Comparison of ENCODE assay signal across 8 cellular contexts in genomic region chr7:99324966-99325596, GRCh38. TPM values are rescaled to one million over a fixed set of nuclear protein-coding genes. Genes with fewer than 3 reads are reported as not detected.
DNase-seq lines count a peak whose midpoint lies in the region; ATAC-seq, FAIRE-seq and TF ChIP-seq lines count a peak whose summit lies in the region.

No MANE protein-coding gene starts in this region.

- peaks cover 28% of the 10 kb centered on the region for H3K4me1 Mint-ChIP-seq in Calu3 (ENCODE audit: low read depth, unreplicated experiment)
- H3K4me1 Mint-ChIP-seq in activated CD4-positive, alpha-beta memory T cell treated with anti-CD3 and anti-CD28 coated beads for 36 hours (ENCODE audit: low read depth): peaks cover 36% of the 10 kb centered on the region

- H3K27ac ChIP-seq in hepatocyte: peak overlapping the region; percentile 83
- H3K27ac ChIP-seq in spleen: peak overlapping the region; percentile 70 to 94 (median 90)

- H3K36me3 ChIP-seq in hepatocyte (replicated peaks; ENCODE audit: insufficient read depth, low read depth): no peaks in the 10 kb centered on the region
- H3K36me3 ChIP-seq in spleen: no peaks in the 10 kb centered on the region

- no peak for TF ChIP-seq CTCF in Calu3 (IDR thresholded peaks at IDR 0.05; ENCODE audit: unreplicated experiment)
- no peak for TF ChIP-seq CTCF in hepatocyte (IDR thresholded peaks at IDR 0.05; ENCODE audit: poor library complexity)
- TF ChIP-seq CTCF in spleen (IDR thresholded peaks at IDR 0.05 in 8 of 11, conservative IDR thresholded peaks at IDR 0.05 in 3 of 11): no peak

- H3K4me1 ChIP-seq in hepatocyte (ENCODE audit: insufficient read depth): peaks cover 27% of the 10 kb centered on the region
- H3K4me1 ChIP-seq in spleen: peaks cover 20 to 53% (median 48%) of the 10 kb centered on the region in 6 donors

- FAIRE-seq in H54 (lab: Jason Lieb, UNC): no peak

- peaks cover 15% of the 10 kb centered on the region for H4K20me1 ChIP-seq in hepatocyte (ENCODE audit: insufficient read depth, poor library complexity, severe bottlenecking)

- POLR2A ChIA-PET in activated CD4-positive, alpha-beta memory T cell treated with anti-CD3 and anti-CD28 coated beads for 36 hours (lab: Charles Lee): interaction anchor here (1.0 kb wide), 2 partner anchors 56 to 83 kb away, joined by 3 read pairs; partner anchors contain the start of genes BUD31 and PDAP1

- peak overlapping the region; percentile 71 for H3K27ac Mint-ChIP-seq in Calu3 (ENCODE audit: unreplicated experiment)
- peak overlapping the region; percentile 84 for H3K27ac Mint-ChIP-seq in activated CD4-positive, alpha-beta memory T cell treated with anti-CD3 and anti-CD28 coated beads for 36 hours

- CTCF ChIA-PET in Calu3 (lab: Charles Lee): no interaction called here
- CTCF ChIA-PET in activated CD4-positive, alpha-beta memory T cell treated with anti-CD3 and anti-CD28 coated beads for 36 hours (lab: Charles Lee): interaction anchor here (0.7 to 1.7 kb wide), 3 partner anchors 9 to 288 kb away, joined by 3 to 4 read pairs (median 3); no protein-coding TSS in a partner anchor

- no peak for DNase-seq in Calu3
- no peak for DNase-seq in activated CD4-positive, alpha-beta memory T cell treated with anti-CD3 and anti-CD28 coated beads for 36 hours
- no peak for DNase-seq in hepatocyte (ENCODE audit: low spot score)
- DNase-seq in spleen: peak; percentile 79
- no peak for DNase-seq in hippocampal formation (lab: John Stamatoyannopoulos, UW)
- DNase-seq in NCI-H2107 (lab: John Stamatoyannopoulos, UW): no peak
- DNase-seq in H54 (ENCODE audit: insufficient read length, low spot score): no peak

- no peaks in the 10 kb centered on the region for H3K9me3 Mint-ChIP-seq in Calu3 (ENCODE audit: low read depth, unreplicated experiment)
- H3K9me3 Mint-ChIP-seq in activated CD4-positive, alpha-beta memory T cell treated with anti-CD3 and anti-CD28 coated beads for 36 hours: no peaks in the 10 kb centered on the region

- peak overlapping the region; percentile 91 for H3K4me2 ChIP-seq in hepatocyte

- TF ChIP-seq POLR2A in spleen (IDR thresholded peaks at IDR 0.05): no peak
- no peak for TF ChIP-seq POLR2A in H54 (IDR thresholded peaks at IDR 0.05; ENCODE audit: low read depth, low read length)

- BruUV-seq in Calu3 (replicated peaks; lab: Mats Ljungman, UMichigan): TSS peak; percentile 76

- H2AFZ ChIP-seq in hepatocyte: peak overlapping the region; percentile 90

- peak; percentile 7 for ATAC-seq in HG02571 (IDR thresholded peaks at IDR 0.05; ENCODE audit: unreplicated experiment)

- H3K4me3 Mint-ChIP-seq in Calu3 (ENCODE audit: low read depth, unreplicated experiment): peak overlapping the region; percentile 73
- peak overlapping the region; percentile 87 for H3K4me3 Mint-ChIP-seq in activated CD4-positive, alpha-beta memory T cell treated with anti-CD3 and anti-CD28 coated beads for 36 hours

- peak overlapping the region; percentile 56 for H3K4me3 ChIP-seq in hepatocyte
- H3K4me3 ChIP-seq in spleen: peak overlapping the region; percentile 68 to 99 (median 92)

- H3K9me2 ChIP-seq in hepatocyte (replicated peaks; ENCODE audit: insufficient read depth): no peaks in the 10 kb centered on the region

- intact Hi-C loops in Calu3 (cut with micrococcal nuclease; ENCODE audit: unreplicated experiment): no loop called here
- intact Hi-C loops in activated CD4-positive, alpha-beta memory T cell treated with anti-CD3 and anti-CD28 coated beads for 36 hours (cut with micrococcal nuclease): loop anchor here (5.0 to 10.0 kb wide), 2 partner anchors 183 to 390 kb away; partner anchors contain the start of gene SMURF1
- intact Hi-C loops in spleen (cut with DNase I; ENCODE audit: low total_unique reads): no loop called here

- H3K9me3 ChIP-seq in hepatocyte (ENCODE audit: low read depth) (no peaks in the 10 kb centered on the region), spleen (no peaks in the 10 kb centered on the region)

- WGBS in hepatocyte (ENCODE audit: low lambda C conversion rate, missing lambda C conversion rate): 37% methylated on average over 15 of the region's 15 CpGs
- 25 to 32% (median 31%) methylated on average over 14 to 15 of the region's 15 CpGs for WGBS in spleen, 5 donors

- H3K27me3 Mint-ChIP-seq in Calu3 (ENCODE audit: unreplicated experiment): no peaks in the 10 kb centered on the region
- no peaks in the 10 kb centered on the region for H3K27me3 Mint-ChIP-seq in activated CD4-positive, alpha-beta memory T cell treated with anti-CD3 and anti-CD28 coated beads for 36 hours

- no peaks in the 10 kb centered on the region for H3K27me3 ChIP-seq in hepatocyte
- no peaks in the 10 kb centered on the region for H3K27me3 ChIP-seq in spleen (replicated peaks in 1 of 7)

- H3K36me3 Mint-ChIP-seq in Calu3 (ENCODE audit: insufficient read depth, unreplicated experiment): peaks cover 34% of the 10 kb centered on the region
- H3K36me3 Mint-ChIP-seq in activated CD4-positive, alpha-beta memory T cell treated with anti-CD3 and anti-CD28 coated beads for 36 hours: peaks cover 9% of the 10 kb centered on the region

- peaks cover 52% of the 10 kb centered on the region for H3K79me2 ChIP-seq in hepatocyte

RNA-seq across cellular contexts. Expression of gene ARPC1A, which starts 0.6 kb away (rescaled TPM):
- 146 TPM in 2 replicates for total RNA-seq in Calu3 (2022)
- 10 to 100 TPM; 66.9 to 70.0 TPM for total RNA-seq in activated CD4-positive, alpha-beta memory T cell treated with anti-CD3 and anti-CD28 coated beads for 36 hours
- total RNA-seq in hepatocyte: 158 and 166 TPM in 2 replicates
- 190 and 194 TPM in 2 replicates for polyA plus RNA-seq in hepatocyte
- 100 to 1,000 TPM in 2 of 7 donors, 10 to 100 TPM in 5; 64.5 to 105 (median 91.6) TPM for total RNA-seq in spleen
- polyA plus RNA-seq in spleen: 100 to 1,000 TPM in 1 of 3 donors, 10 to 100 TPM in 2; 65.5 to 124 (median 71.7) TPM

RNA-seq across cellular contexts. Expression of gene ARPC1B, which starts 49.4 kb away (rescaled TPM):
- total RNA-seq in Calu3 (2022): 107 and 108 TPM in 2 replicates
- 100 to 1,000 TPM; 432 to 435 TPM for total RNA-seq in activated CD4-positive, alpha-beta memory T cell treated with anti-CD3 and anti-CD28 coated beads for 36 hours
- 139 and 153 TPM in 2 replicates for total RNA-seq in hepatocyte
- 199 and 205 TPM in 2 replicates for polyA plus RNA-seq in hepatocyte
- 100 to 1,000 TPM; 302 to 758 (median 363) TPM for total RNA-seq in spleen
- 100 to 1,000 TPM; 348 to 537 (median 472) TPM for polyA plus RNA-seq in spleen

RNA-seq across cellular contexts. Expression of gene MYH16, which starts 52.4 kb away (rescaled TPM):
- 0.61 and 0.97 TPM in 2 replicates for total RNA-seq in Calu3 (2022)
- not detected for total RNA-seq in activated CD4-positive, alpha-beta memory T cell treated with anti-CD3 and anti-CD28 coated beads for 36 hours
- 0.13 TPM in 1 of 2 replicates, not detected in the other for total RNA-seq in hepatocyte
- polyA plus RNA-seq in hepatocyte: not detected in 2 replicates
- total RNA-seq in spleen: not detected
- polyA plus RNA-seq in spleen: not detected
